Comparison of ENCODE assay signal across 1 cellular context in genomic region chr2:65130440-65131175, GRCh38.
TF ChIP-seq lines count a peak whose summit lies in the region.

No MANE protein-coding gene starts in this region.

TF ChIP-seq in K562, 482 proteins besides CTCF, POLR2A, EP300 and RAD21 (continued from another document and continues in another):
- TF ChIP-seq TSHZ1 (CRISPR knock-in tag; IDR thresholded peaks at IDR 0.05): no peak
- TF ChIP-seq MNT (conservative IDR thresholded peaks at IDR 0.05): no peak
- no peak for TF ChIP-seq C11orf30 (IDR thresholded peaks at IDR 0.05; ENCODE audit: low read depth)
- TF ChIP-seq ZNF12 (CRISPR knock-in tag; IDR thresholded peaks at IDR 0.05): no peak
- TF ChIP-seq SRSF9 (IDR thresholded peaks at IDR 0.05; ENCODE audit: borderline replicate concordance, low read depth, low read length): no peak
- TF ChIP-seq SOX6 (IDR thresholded peaks at IDR 0.05): no peak
- TF ChIP-seq CC2D1A (IDR thresholded peaks at IDR 0.05): no peak
- 0 out of 2 replicates have a peak, but pooled peaks have one; percentile 32 for TF ChIP-seq RREB1 (CRISPR knock-in tag; IDR thresholded peaks at IDR 0.05)
- TF ChIP-seq NRF1 (conservative IDR thresholded peaks at IDR 0.05 in 1 of 2, IDR thresholded peaks at IDR 0.05 in 1 of 2): no peak
- no peak for TF ChIP-seq CREBBP (IDR thresholded peaks at IDR 0.05; ENCODE audit: low read depth, low read length)
- TF ChIP-seq ZNF184 (CRISPR knock-in tag; IDR thresholded peaks at IDR 0.05): no peak
- peak; percentile 87 for TF ChIP-seq PRDM10 (IDR thresholded peaks at IDR 0.05; ENCODE audit: partially characterized antibody)
- TF ChIP-seq FOXK2 (conservative IDR thresholded peaks at IDR 0.05 in 1 of 2, IDR thresholded peaks at IDR 0.05 in 1 of 2; ENCODE audit: low read depth in 2 of 2): no peak
- TF ChIP-seq ZNF436 (CRISPR knock-in tag; IDR thresholded peaks at IDR 0.05): no peak
- TF ChIP-seq ZNF282 (CRISPR knock-in tag; IDR thresholded peaks at IDR 0.05): no peak
- TF ChIP-seq ZNF57 (CRISPR knock-in tag; IDR thresholded peaks at IDR 0.05): no peak
- no peak for TF ChIP-seq ZNF197 (CRISPR knock-in tag; IDR thresholded peaks at IDR 0.05; ENCODE audit: low read depth)
- TF ChIP-seq ZSCAN29 (IDR thresholded peaks at IDR 0.05): no peak
- peak; percentile 41 for TF ChIP-seq PHF8 (IDR thresholded peaks at IDR 0.05; ENCODE audit: borderline replicate concordance, low read length)
- peak in 1 of 2 experiments; percentile 8; a peak in 1 of 3 replicates for TF ChIP-seq CBX3 (IDR thresholded peaks at IDR 0.05; ENCODE audit: borderline replicate concordance in 1 of 2, low read length in 2 of 2)
- TF ChIP-seq TRIM24 (IDR thresholded peaks at IDR 0.05): no peak
- no peak for TF ChIP-seq HMBOX1 (IDR thresholded peaks at IDR 0.05)
- TF ChIP-seq YBX1 (IDR thresholded peaks at IDR 0.05): no peak
- no peak for TF ChIP-seq ZNF318 (IDR thresholded peaks at IDR 0.05; ENCODE audit: borderline replicate concordance in 1 of 2, low read depth in 1 of 2)
- peak; percentile 44 for TF ChIP-seq CXXC5 (CRISPR knock-in tag; IDR thresholded peaks at IDR 0.05)
- no peak for TF ChIP-seq SETDB1 (IDR thresholded peaks at IDR 0.05; ENCODE audit: low read length)
